16 cellular contexts compared by ENCODE assay signal in the genomic region with DNA sequence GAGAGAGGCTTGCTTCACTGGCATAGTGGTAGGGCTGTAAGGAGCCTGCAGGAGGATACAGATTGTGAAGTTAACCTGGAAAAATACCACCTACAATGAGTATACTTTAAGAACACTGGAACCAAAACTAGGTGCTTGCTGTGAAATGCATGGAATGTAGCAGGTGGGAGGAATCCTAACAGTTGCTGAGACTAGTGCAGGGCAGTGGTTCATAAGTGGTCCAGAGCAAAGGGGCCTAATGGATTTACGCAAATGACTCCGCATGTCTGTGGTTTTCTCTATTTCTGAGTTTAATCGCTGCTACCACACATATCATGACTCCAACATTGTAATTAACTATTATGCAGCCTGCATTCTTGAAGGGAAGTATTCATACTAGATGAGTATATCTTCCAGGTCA.
DNase-seq lines count a peak whose midpoint lies in the region; ATAC-seq, FAIRE-seq and TF ChIP-seq lines count a peak whose summit lies in the region.
"Had no signal": no experiment of that assay in that cellular context is flagged by ENCODE, and none has a peak within 500 bp of the region (broad histone marks: within the 10 kb centered on the region; RNA-seq: fewer than 3 reads in every experiment).

No MANE protein-coding gene starts in this region.

- H4K5ac ChIP-seq in H1 (ENCODE audit: insufficient read length, low read depth, low read length), result no peak overlapping the region

- TF ChIP-seq RAD21 in H1 (IDR thresholded peaks at IDR 0.05 in 1 of 2, conservative IDR thresholded peaks at IDR 0.05 in 1 of 2; ENCODE audit: low read depth in 2 of 2, low read length in 2 of 2), result no peak

- H3K9me3 ChIP-seq in H1 (ENCODE audit: insufficient read depth in 2 of 2, low read depth in 1 of 2, low read length in 1 of 2), result no peaks in the 10 kb centered on the region
- H3K9me3 ChIP-seq in smooth muscle cell (replicated peaks; ENCODE audit: low read depth), result no peaks in the 10 kb centered on the region
- no peaks in the 10 kb centered on the region for H3K9me3 ChIP-seq in prostate gland
- H3K9me3 ChIP-seq: HAP-1 had no signal

- H3K23me2 ChIP-seq in H1 (ENCODE audit: low read depth, low read length), result no peaks in the 10 kb centered on the region

- WGBS in H1 (ENCODE audit: extremely low coverage in 1 of 2, insufficient coverage in 1 of 2, insufficient read length in 1 of 2, insufficient replicate concordance in 2 of 2, low coverage in 1 of 2, low lambda C conversion rate in 2 of 2, missing lambda C conversion rate in 1 of 2), 2 experiments, result 98% methylated on average over 3 of the region's 3 CpGs; no CpG with 5 or more reads in 1 of the 2 experiments
- 41% methylated on average over 3 of the region's 3 CpGs for WGBS in smooth muscle cell (ENCODE audit: low lambda C conversion rate)
- 75% methylated on average over 3 of the region's 3 CpGs for WGBS in prostate gland

- H3K27ac ChIP-seq in H1 (ENCODE audit: low read depth, low read length) (no peak overlapping the region), smooth muscle cell (ENCODE audit: low read depth) (no peak overlapping the region), prostate gland (no peak overlapping the region)

- H3K4me1 ChIP-seq in H1 (replicated peaks in 1 of 4; ENCODE audit: control insufficient read depth in 3 of 4, insufficient read depth in 4 of 4, low read length in 3 of 4) (peaks cover 0 to 3% (median 0%) of the 10 kb centered on the region in 4 experiments; a peak in 1 of 7 replicates), smooth muscle cell (ENCODE audit: low read depth) (no peaks in the 10 kb centered on the region), prostate gland (replicated peaks) (no peaks in the 10 kb centered on the region)
- H3K4me1 ChIP-seq: HAP-1 had no signal

- H3K56ac ChIP-seq in H1 (replicated peaks; ENCODE audit: insufficient read length, low read depth, low read length), result no peak overlapping the region

- intact Hi-C loops in prostate gland (cut with DNase I), result loop anchor here (10.0 kb wide), 1 partner anchor 368 kb away; no protein-coding TSS in a partner anchor

- H2BK120ac ChIP-seq in H1 (replicated peaks; ENCODE audit: low read depth, low read length), result no peak overlapping the region

- H2BK5ac ChIP-seq in H1 (ENCODE audit: low read depth, low read length), result no peak overlapping the region

- POLR2A ChIA-PET in H1 (lab: Charles Lee; ENCODE audit: partially characterized antibody), result no interaction called here

- DNase-seq in M059J (ENCODE audit: low read depth) (peak; percentile 44), H1 (ENCODE audit: low read depth in 1 of 2, low spot score in 2 of 2) (no peak), islet precursor cell (peak; percentile 83), smooth muscle cell (lab: John Stamatoyannopoulos, UW; ENCODE audit: unreplicated experiment) (no peak), prostate gland (ENCODE audit: low spot score) (no peak), hippocampal formation (lab: John Stamatoyannopoulos, UW) (no peak)
- DNase-seq: C1 segment of cervical spinal cord; CD4-positive, alpha-beta memory T cell; DMS79; GOT3 had no signal

- H3F3A ChIP-seq in smooth muscle cell (ENCODE audit: low read depth), result peaks cover 3% of the 10 kb centered on the region

- no peak overlapping the region for H3K4me3 ChIP-seq in H1 (ENCODE audit: extremely low read depth in 1 of 4, insufficient read depth in 2 of 4, low read depth in 3 of 4, low read length in 4 of 4)
- no peak overlapping the region for H3K4me3 ChIP-seq in smooth muscle cell
- H3K4me3 ChIP-seq in prostate gland, result no peak overlapping the region
- H3K4me3 ChIP-seq: GM12878, HAP-1 had no signal

- H2BK12ac ChIP-seq in H1 (ENCODE audit: low read depth, low read length), result no peak overlapping the region

- TF ChIP-seq POLR2A in H1 (IDR thresholded peaks at IDR 0.05; ENCODE audit: control extremely low read depth in 1 of 2, low read depth in 2 of 2, low read length in 2 of 2) (no peak), prostate gland (IDR thresholded peaks at IDR 0.05) (no peak)

- H3K4me2 ChIP-seq in H1 (ENCODE audit: insufficient read depth in 1 of 2, low read depth in 2 of 2, low read length in 2 of 2), result no peak overlapping the region
- peak overlapping the region; percentile 32 for H3K4me2 ChIP-seq in smooth muscle cell

- TF ChIP-seq CTCF in H1 (IDR thresholded peaks at IDR 0.05; ENCODE audit: control extremely low read depth in 1 of 3, insufficient read depth in 1 of 3, low read depth in 1 of 3, low read length in 3 of 3) (no peak), smooth muscle cell (IDR thresholded peaks at IDR 0.05; ENCODE audit: borderline replicate concordance, insufficient read depth, poor library complexity, severe bottlenecking) (no peak), prostate gland (IDR thresholded peaks at IDR 0.05) (no peak)

- no peak for ATAC-seq in HG03457 (IDR thresholded peaks at IDR 0.05; ENCODE audit: unreplicated experiment)
- ATAC-seq: GM12878, HepG2 had no signal

- H2AK5ac ChIP-seq in H1 (ENCODE audit: low read depth, low read length), result no peak overlapping the region

- H4K91ac ChIP-seq in H1 (replicated peaks; ENCODE audit: insufficient read length, low read length), result no peak overlapping the region

- H3K79me2 ChIP-seq in H1 (ENCODE audit: control insufficient read depth in 1 of 2, insufficient read depth in 2 of 2, low read length in 2 of 2) (no peaks in the 10 kb centered on the region), smooth muscle cell (ENCODE audit: low read depth) (no peaks in the 10 kb centered on the region)

- H2AFZ ChIP-seq in H1 (ENCODE audit: low read length) (0 out of 2 replicates have a peak overlapping the region, but pooled peaks have one; percentile 23), smooth muscle cell (ENCODE audit: low read depth) (no peak overlapping the region)

- no peaks in the 10 kb centered on the region for H3K79me1 ChIP-seq in H1 (ENCODE audit: low read depth, low read length)

- no peak overlapping the region for H2BK15ac ChIP-seq in H1 (ENCODE audit: low read length)

- H3K14ac ChIP-seq in H1 (ENCODE audit: insufficient read length), result no peak overlapping the region

- no peak overlapping the region for H3K18ac ChIP-seq in H1 (ENCODE audit: extremely low read depth, low read length)

- H3K4ac ChIP-seq in H1 (replicated peaks; ENCODE audit: insufficient read length, low read depth, low read length), result no peak overlapping the region

- H2BK20ac ChIP-seq in H1 (ENCODE audit: low read length), result no peak overlapping the region

- H3K27me3 ChIP-seq in H1 (replicated peaks in 1 of 4; ENCODE audit: control insufficient read depth in 3 of 4, extremely low read depth in 1 of 4, insufficient read depth in 3 of 4, low read length in 3 of 4) (no peaks in the 10 kb centered on the region), smooth muscle cell (ENCODE audit: low read depth) (no peaks in the 10 kb centered on the region), prostate gland (replicated peaks; ENCODE audit: insufficient read depth) (no peaks in the 10 kb centered on the region)

- no peak for TF ChIP-seq EP300 in H1 (IDR thresholded peaks at IDR 0.05; ENCODE audit: borderline replicate concordance in 1 of 2, low read depth in 2 of 2, low read length in 2 of 2)

- CTCF ChIA-PET in H1 (lab: Charles Lee; ENCODE audit: partially characterized antibody), result no interaction called here

- no peak overlapping the region for H4K8ac ChIP-seq in H1 (ENCODE audit: extremely low read depth, insufficient read depth, low read length)

- H3K36me3 ChIP-seq in H1 (ENCODE audit: control insufficient read depth in 2 of 4, insufficient read depth in 4 of 4, low read length in 3 of 4), result no peaks in the 10 kb centered on the region; a peak in 1 of 8 replicates
- no peaks in the 10 kb centered on the region for H3K36me3 ChIP-seq in smooth muscle cell (ENCODE audit: low read depth)
- no peaks in the 10 kb centered on the region for H3K36me3 ChIP-seq in prostate gland
- H3K36me3 ChIP-seq: HAP-1 had no signal

- H4K20me1 ChIP-seq in H1 (replicated peaks in 1 of 2; ENCODE audit: control insufficient read depth in 1 of 2, insufficient read depth in 2 of 2, low read length in 2 of 2) (no peaks in the 10 kb centered on the region), smooth muscle cell (ENCODE audit: low read depth) (no peaks in the 10 kb centered on the region)

- H3K9ac ChIP-seq in H1 (replicated peaks in 1 of 4; ENCODE audit: extremely low read depth in 1 of 4, low read depth in 3 of 4, low read length in 3 of 4), result no peak overlapping the region
- no peak overlapping the region for H3K9ac ChIP-seq in smooth muscle cell (ENCODE audit: low read depth)

- H3K23ac ChIP-seq in H1 (ENCODE audit: insufficient read length), result no peak overlapping the region

- FAIRE-seq in H1 (lab: Jason Lieb, UNC), result no peak
- FAIRE-seq: A204.1, GM12878, HepG2, HTR-8/SVneo had no signal

TF ChIP-seq in H1, 55 proteins besides CTCF, POLR2A, EP300 and RAD21:
- TF ChIP-seq TEAD4 (IDR thresholded peaks at IDR 0.05; ENCODE audit: low read depth, low read length) (peak; percentile 59; the same call in 1 of the 2 replicates), CHD1 (IDR thresholded peaks at IDR 0.05; ENCODE audit: low read depth, low read length) (no peak)

Comparison
In these comparisons a context has a peak if more than half of its experiments do, and no peak if none do; other contexts are left out.
1. DNase-seq: peak in M059J (single experiment) and islet precursor cell (single experiment); none in H1 (0 of 2), smooth muscle cell (single experiment), prostate gland (single experiment) and hippocampal formation (0 of 2).